Comparison of ENCODE assay signal across 8 cellular contexts in genomic region chr4:40840985-40841571, GRCh38.
DNase-seq lines count a peak whose midpoint lies in the region; ATAC-seq and TF ChIP-seq lines count a peak whose summit lies in the region.

No MANE protein-coding gene starts in this region.

- DNase-seq in NCI-H446 (lab: John Stamatoyannopoulos, UW) (peak; percentile 3 to 26), NCI-H446 treated with DMSO at 0.1 percent for 48 hours (lab: John Stamatoyannopoulos, UW) (no peak), NCI-H345 (lab: John Stamatoyannopoulos, UW) (peak; percentile 76), lower leg skin (ENCODE audit: low spot score in 2 of 2) (peak; percentile 60 to 89)
- peak; percentile 75 to 86 for DNase-seq in activated CD4-positive, alpha-beta T cell treated with anti-CD3 and anti-CD28 coated beads for 24 hours (ENCODE audit: low read depth in 2 of 2)
- DNase-seq in stimulated activated CD4-positive, alpha-beta T cell treated with anti-CD3 and anti-CD28 coated beads, TNF-alpha, amount 100 ng/mL, for 24 hours (ENCODE audit: low read depth in 3 of 3): peak; percentile 67 to 85 (median 68)

- no peaks in the 10 kb centered on the region for H3K9me3 Mint-ChIP-seq in dendritic cell treated with granulocyte-macrophage colony-stimulating factor and Interleukin-4, amounts not matched to agents 40 ng/mL and 50 ng/mL, for 4 days

- no peak overlapping the region for H3K4me3 ChIP-seq in lower leg skin (ENCODE audit: low read depth, poor library complexity, severe bottlenecking)

- ATAC-seq in HG03103 (IDR thresholded peaks at IDR 0.05; ENCODE audit: low read depth, unreplicated experiment): peak; percentile 66

- no peak for TF ChIP-seq POLR2A in lower leg skin (IDR thresholded peaks at IDR 0.05)

- no peak for TF ChIP-seq CTCF in lower leg skin (IDR thresholded peaks at IDR 0.05)

- H3K4me3 Mint-ChIP-seq in dendritic cell treated with granulocyte-macrophage colony-stimulating factor and Interleukin-4, amounts not matched to agents 40 ng/mL and 50 ng/mL, for 4 days: no peak overlapping the region

- intact Hi-C loops in dendritic cell treated with granulocyte-macrophage colony-stimulating factor and Interleukin-4, amounts not matched to agents 40 ng/mL and 50 ng/mL, for 4 days (cut with micrococcal nuclease): loop anchor here (5.0 kb wide), 2 partner anchors 56 to 59 kb away; no protein-coding TSS in a partner anchor
- intact Hi-C loops in lower leg skin (cut with DNase I; ENCODE audit: low total_unique reads): no loop called here

- H3K27ac Mint-ChIP-seq in dendritic cell treated with granulocyte-macrophage colony-stimulating factor and Interleukin-4, amounts not matched to agents 40 ng/mL and 50 ng/mL, for 4 days: peak overlapping the region; percentile 18

- peaks cover 13% of the 10 kb centered on the region for H3K4me1 Mint-ChIP-seq in dendritic cell treated with granulocyte-macrophage colony-stimulating factor and Interleukin-4, amounts not matched to agents 40 ng/mL and 50 ng/mL, for 4 days (ENCODE audit: low read depth)

- H3K36me3 Mint-ChIP-seq in dendritic cell treated with granulocyte-macrophage colony-stimulating factor and Interleukin-4, amounts not matched to agents 40 ng/mL and 50 ng/mL, for 4 days (ENCODE audit: low read depth): no peaks in the 10 kb centered on the region

- WGBS in lower leg skin, 2 donors: 84 to 91% methylated on average over 7 of the region's 7 CpGs

- no peaks in the 10 kb centered on the region for H3K27me3 Mint-ChIP-seq in dendritic cell treated with granulocyte-macrophage colony-stimulating factor and Interleukin-4, amounts not matched to agents 40 ng/mL and 50 ng/mL, for 4 days
